Comparison of ENCODE assay signal across 33 cellular contexts in genomic region chr1:204983881-204984280, GRCh38. TPM values are rescaled to one million over a fixed set of nuclear protein-coding genes. Genes with fewer than 3 reads are reported as not detected.
"Had no signal": no experiment of that assay in that cellular context is flagged by ENCODE, and none has a peak within 500 bp of the region (broad histone marks: within the 10 kb centered on the region; RNA-seq: fewer than 3 reads in every experiment).

No MANE protein-coding gene starts in this region.

- H3K9me3 Mint-ChIP-seq: dendritic cell treated with granulocyte-macrophage colony-stimulating factor and Interleukin-4, amounts not matched to agents 40 ng/mL and 50 ng/mL, for 4 days; effector memory CD8-positive, alpha-beta T cell; endodermal cell; mesothelial cell of epicardium; naive B cell had no signal

- H3K36me3 Mint-ChIP-seq: mesothelial cell of epicardium, naive B cell had no signal

- DNase-seq: colonic mucosa; cortex of kidney; effector CD8-positive, alpha-beta T cell; effector memory CD8-positive, alpha-beta T cell; endodermal cell; esophagus squamous epithelium; foreskin fibroblast; foreskin melanocyte; gastrocnemius medialis; glutamatergic neuron; head of caudate nucleus; heart right ventricle; hippocampal formation; left cardiac atrium; left lung; left ventricle myocardium superior; lower lobe of right lung; mesenchymal stem cell; mucosa of descending colon; naive B cell had no signal

- H3K4me3 Mint-ChIP-seq: dendritic cell treated with granulocyte-macrophage colony-stimulating factor and Interleukin-4, amounts not matched to agents 40 ng/mL and 50 ng/mL, for 4 days; effector memory CD8-positive, alpha-beta T cell; endodermal cell; mesothelial cell of epicardium had no signal

- H3K9me3 ChIP-seq: colonic mucosa, esophagus squamous epithelium, gastrocnemius medialis, heart right ventricle, left lung, lower lobe of right lung, mucosa of descending colon had no signal

- H3K27me3 ChIP-seq: colonic mucosa, gastrocnemius medialis had no signal

- ATAC-seq: effector memory CD8-positive, alpha-beta T cell; esophagus mucosa; gastrocnemius medialis; heart right ventricle; left cardiac atrium; left lung; left ventricle myocardium superior; lower lobe of right lung; mucosa of descending colon had no signal

- FAIRE-seq: endometrium, islet of Langerhans, keratinocyte had no signal

- H3K27ac ChIP-seq: colonic mucosa, epithelial cell of prostate, esophagus squamous epithelium, gastrocnemius medialis, heart right ventricle, left lung, lower lobe of right lung had no signal

- H3K27ac Mint-ChIP-seq: dendritic cell treated with granulocyte-macrophage colony-stimulating factor and Interleukin-4, amounts not matched to agents 40 ng/mL and 50 ng/mL, for 4 days; effector memory CD8-positive, alpha-beta T cell; endodermal cell; mesothelial cell of epicardium; naive B cell had no signal

- H3K4me3 ChIP-seq: colonic mucosa, esophagus squamous epithelium, gastrocnemius medialis, heart right ventricle, left lung, lower lobe of right lung, mucosa of descending colon had no signal

- H3K36me3 ChIP-seq: colonic mucosa, gastrocnemius medialis, left lung, lower lobe of right lung had no signal

- H3K4me1 ChIP-seq: colonic mucosa, esophagus squamous epithelium, gastrocnemius medialis, left lung, lower lobe of right lung had no signal

- H3K4me1 Mint-ChIP-seq: mesothelial cell of epicardium had no signal

RNA-seq across cellular contexts. Expression of gene CNTN2, which starts 59.1 kb away (rescaled TPM):
- total RNA-seq: dermis microvascular lymphatic vessel endothelial cell, gastrocnemius medialis, glomerular endothelial cell, kidney epithelial cell, left lung, lower lobe of right lung, lung microvascular endothelial cell, mesenteric fat pad, myocyte had no signal
- polyA plus RNA-seq: keratinocyte had no signal
